In the genomic region with DNA sequence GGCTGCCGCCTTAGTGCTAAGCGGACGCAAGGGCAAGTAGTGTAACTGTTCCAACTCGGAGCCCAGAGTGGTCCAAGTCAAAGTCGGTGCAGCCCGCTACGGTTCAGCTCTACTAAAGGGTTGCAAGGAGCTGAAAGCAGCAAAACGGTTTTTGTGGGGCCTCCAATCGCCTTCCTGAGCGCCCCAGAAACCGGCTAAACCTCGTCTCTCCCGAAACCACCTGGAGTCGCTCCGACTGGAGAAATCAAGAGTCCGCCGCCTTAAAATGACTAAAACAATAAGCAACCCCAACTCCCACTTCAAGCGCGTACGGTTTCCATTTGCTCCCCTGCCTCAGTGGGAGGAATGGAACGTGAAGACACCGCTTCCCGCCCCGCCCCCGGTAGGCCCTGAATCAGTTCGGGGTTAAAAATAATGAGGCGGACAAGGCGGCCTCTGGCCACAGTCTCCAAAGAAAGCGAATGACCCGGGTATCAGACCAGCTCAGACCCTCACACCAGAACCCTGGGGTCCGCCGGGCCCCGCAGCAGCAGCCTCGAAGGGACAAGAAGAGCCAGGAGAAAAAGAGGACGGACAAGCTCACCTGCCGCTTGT, we compare ENCODE assay signal across 8 cellular contexts. TPM values are rescaled to one million over a fixed set of nuclear protein-coding genes. Genes with fewer than 3 reads are reported as not detected.
DNase-seq lines count a peak whose midpoint lies in the region; ATAC-seq and TF ChIP-seq lines count a peak whose summit lies in the region.

No MANE protein-coding gene starts in this region.

- no peaks in the 10 kb centered on the region for H3K36me3 ChIP-seq in rectal smooth muscle tissue (ENCODE audit: control insufficient read depth, insufficient read depth, low read length)

- H3K4me3 ChIP-seq in AG04450 (ENCODE audit: low read depth, low read length): peak overlapping the region; percentile 94
- peak overlapping the region; percentile 86 for H3K4me3 ChIP-seq in right cardiac atrium (ENCODE audit: low read length)
- H3K4me3 ChIP-seq in rectal smooth muscle tissue (ENCODE audit: low read length): peak overlapping the region; percentile 62

- H3K27me3 ChIP-seq in AG04450 (ENCODE audit: control insufficient read depth, insufficient read depth, low read length) (no peaks in the 10 kb centered on the region), right cardiac atrium (ENCODE audit: control insufficient read depth, insufficient read depth) (no peaks in the 10 kb centered on the region), rectal smooth muscle tissue (ENCODE audit: control insufficient read depth, insufficient read depth, low read length) (no peaks in the 10 kb centered on the region)

- no peaks in the 10 kb centered on the region for H3K4me1 ChIP-seq in right cardiac atrium (ENCODE audit: control insufficient read depth, insufficient read depth, low read length)
- peaks cover 8% of the 10 kb centered on the region for H3K4me1 ChIP-seq in rectal smooth muscle tissue (ENCODE audit: control insufficient read depth, insufficient read depth, low read length)

- peak overlapping the region; percentile 10 for H3K9ac ChIP-seq in rectal smooth muscle tissue (ENCODE audit: low read length)

- peak; percentile 1 for ATAC-seq in GM19463 (IDR thresholded peaks at IDR 0.05; ENCODE audit: unreplicated experiment)
- ATAC-seq in activated naive CD4-positive, alpha-beta T cell treated with anti-CD3 and anti-CD28 coated beads, Interleukin-2, amount 50 U/mL, for 72 hours: peak; percentile 44 to 46
- ATAC-seq in right cardiac atrium: peak; percentile 1 to 22
- ATAC-seq in HG03521 (IDR thresholded peaks at IDR 0.05; ENCODE audit: unreplicated experiment): no peak

- no peaks in the 10 kb centered on the region for H3K9me3 Mint-ChIP-seq in activated naive CD4-positive, alpha-beta T cell treated with anti-CD3 and anti-CD28 coated beads, Interleukin-2, amount 50 U/mL, for 72 hours

- DNase-seq in AG04450 (ENCODE audit: low read depth, low spot score) (no peak), NCI-H226 (peak; percentile 4), right cardiac atrium (peak in 1 of 3 donors; percentile 23), retina (no peak)
- DNase-seq in activated naive CD4-positive, alpha-beta T cell treated with anti-CD3 and anti-CD28 coated beads, Interleukin-2, amount 50 U/mL, for 72 hours (ENCODE audit: low spot score in 2 of 2): peak; percentile 65 to 71

- H3K9me3 ChIP-seq in AG04450 (ENCODE audit: control insufficient read depth, insufficient read depth, low read length) (no peaks in the 10 kb centered on the region; the same call in 1 of the 2 replicates), right cardiac atrium (ENCODE audit: control insufficient read depth, low read length) (no peaks in the 10 kb centered on the region)

- WGBS in right cardiac atrium: under 1% methylated on average over 36 of the region's 36 CpGs

- intact Hi-C loops in right cardiac atrium (cut with DNase I): no loop called here

- H3K36me3 Mint-ChIP-seq in activated naive CD4-positive, alpha-beta T cell treated with anti-CD3 and anti-CD28 coated beads, Interleukin-2, amount 50 U/mL, for 72 hours: peaks cover 14 to 16% of the 10 kb centered on the region in 2 donors

- peak overlapping the region; percentile 97 to 100 for H3K27ac Mint-ChIP-seq in activated naive CD4-positive, alpha-beta T cell treated with anti-CD3 and anti-CD28 coated beads, Interleukin-2, amount 50 U/mL, for 72 hours

- CTCF ChIA-PET in AG04450 (lab: Charles Lee): interaction anchor here (0.6 to 1.1 kb wide), 4 partner anchors 9 to 213 kb away, joined by 3 read pairs; no protein-coding TSS in a partner anchor

- H3K27ac ChIP-seq in AG04450 (ENCODE audit: low read depth, low read length) (peak overlapping the region; percentile 75), right cardiac atrium (ENCODE audit: low read length) (peak overlapping the region; percentile 88), rectal smooth muscle tissue (ENCODE audit: low read depth, low read length) (peak overlapping the region; percentile 93)

- POLR2A ChIA-PET in AG04450 (lab: Yijun Ruan, JAX): interaction anchor here (0.8 to 2.0 kb wide), 6 partner anchors 11 to 265 kb away, joined by 3 to 8 read pairs (median 3); no protein-coding TSS in a partner anchor

- TF ChIP-seq CTCF in AG04450 (IDR thresholded peaks at IDR 0.05; ENCODE audit: low read depth, low read length): no peak

RNA-seq across cellular contexts. Expression of a gene that starts 0.4 kb away (rescaled TPM):
- polyA plus RNA-seq in AG04450 (2011; rRNA removed) (218 and 324 TPM in 2 replicates), right cardiac atrium (92.2 TPM)
- polyA minus RNA-seq in AG04450 (2011; rRNA and poly(A)+ RNA removed): 69.7 and 92.2 TPM in 2 replicates
- 100 to 1,000 TPM; 111 to 129 TPM for total RNA-seq in activated naive CD4-positive, alpha-beta T cell treated with anti-CD3 and anti-CD28 coated beads, Interleukin-2, amount 50 U/mL, for 72 hours
- 10 to 100 TPM; 86.2 to 91.6 (median 88.1) TPM for total RNA-seq in right cardiac atrium

RNA-seq across cellular contexts. Expression of a gene that starts 32.9 kb away (rescaled TPM):
- polyA plus RNA-seq in AG04450 (2011; rRNA removed): 6.2 and 6.9 TPM in 2 replicates
- polyA minus RNA-seq in AG04450 (2011; rRNA and poly(A)+ RNA removed): 10.3 and 12.7 TPM in 2 replicates
- total RNA-seq in activated naive CD4-positive, alpha-beta T cell treated with anti-CD3 and anti-CD28 coated beads, Interleukin-2, amount 50 U/mL, for 72 hours: 10 to 100 TPM; 22.7 to 34.7 TPM
- total RNA-seq in right cardiac atrium: 10 to 100 TPM; 20.3 to 25.6 (median 20.6) TPM
- 14.0 TPM for polyA plus RNA-seq in right cardiac atrium

RNA-seq across cellular contexts. Expression of a gene that starts 57.5 kb away (rescaled TPM):
- 3.3 and 3.8 TPM in 2 replicates for polyA plus RNA-seq in AG04450 (2011; rRNA removed)
- polyA minus RNA-seq in AG04450 (2011; rRNA and poly(A)+ RNA removed): 1.3 and 2.0 TPM in 2 replicates
- 1 to 10 TPM; 1.9 to 9.4 TPM for total RNA-seq in activated naive CD4-positive, alpha-beta T cell treated with anti-CD3 and anti-CD28 coated beads, Interleukin-2, amount 50 U/mL, for 72 hours
- 1 to 10 TPM in 3 of 4 donors, under 1 TPM in 1; 0.96 to 4.7 (median 2.1) TPM for total RNA-seq in right cardiac atrium
- 6.9 TPM for polyA plus RNA-seq in right cardiac atrium

Comparison
In these comparisons a context has a peak if more than half of its experiments do, and no peak if none do; other contexts are left out.
1. DNase-seq: peak in NCI-H226 (single experiment) and activated naive CD4-positive, alpha-beta T cell treated with anti-CD3 and anti-CD28 coated beads, Interleukin-2, amount 50 U/mL, for 72 hours (2 of 2); none in AG04450 (single experiment) and retina (single experiment).
2. Peak in every context shown above with its lines, with median percentiles within 50 percentile points of each other: H3K27ac ChIP-seq and H3K4me3 ChIP-seq.